In the genomic region with DNA sequence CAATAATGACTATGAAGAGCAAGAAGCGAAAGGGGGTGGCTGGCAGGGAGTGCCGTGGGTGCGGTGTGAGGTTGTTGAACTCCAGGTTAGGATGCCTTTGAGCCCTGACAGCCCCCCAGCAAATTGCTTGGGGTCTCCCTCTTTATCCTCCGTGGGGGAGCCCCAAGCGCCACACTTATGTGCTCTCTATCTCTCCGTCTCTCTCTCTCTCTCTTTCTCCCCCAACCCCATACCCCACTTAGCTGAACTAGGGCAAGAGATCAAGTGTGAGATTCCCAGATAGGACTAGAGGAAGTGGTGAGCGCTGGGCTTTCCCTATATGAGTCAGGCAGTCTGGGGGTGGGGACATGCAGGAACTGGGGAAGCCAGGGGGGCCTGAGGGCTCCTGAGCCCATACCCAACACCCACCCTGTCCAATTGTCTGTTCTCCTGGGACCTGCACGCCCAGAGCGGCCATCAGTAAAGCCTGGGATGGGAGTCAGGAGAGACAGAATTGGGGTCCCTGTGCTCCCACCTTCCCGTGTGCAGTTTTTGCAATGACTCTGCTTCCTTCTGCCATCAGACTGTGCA, we compare ENCODE assay signal across 1 cellular context.
A peak's percentile ranks its signal among the peaks of the same experiment; 100 is the strongest.
TF ChIP-seq lines count a peak whose summit lies in the region.

No MANE protein-coding gene starts in this region.

TF ChIP-seq in K562, 482 proteins besides CTCF, POLR2A, EP300 and RAD21 (continued from another document and continues in another):
- TF ChIP-seq RREB1 (CRISPR knock-in tag; IDR thresholded peaks at IDR 0.05), result no peak
- 0 out of 2 replicates have a peak, but pooled peaks have one; percentile 23 for TF ChIP-seq KDM2B (CRISPR knock-in tag; IDR thresholded peaks at IDR 0.05)
- no peak for TF ChIP-seq STAT5A (IDR thresholded peaks at IDR 0.05; ENCODE audit: borderline replicate concordance, low read length)
- no peak for TF ChIP-seq ZNF583 (CRISPR knock-in tag; IDR thresholded peaks at IDR 0.05)
- TF ChIP-seq BCOR (IDR thresholded peaks at IDR 0.05), result no peak
- TF ChIP-seq ELF4 (CRISPR knock-in tag; IDR thresholded peaks at IDR 0.05), result peak; percentile 68; the same call in 1 of the 2 replicates
- TF ChIP-seq ZNF280A (IDR thresholded peaks at IDR 0.05; ENCODE audit: low read depth, partially characterized antibody), result no peak
- TF ChIP-seq NFXL1 (CRISPR knock-in tag; IDR thresholded peaks at IDR 0.05), result no peak
- no peak for TF ChIP-seq MCM2 (IDR thresholded peaks at IDR 0.05; ENCODE audit: low read depth)
- no peak for TF ChIP-seq ZNF282 (CRISPR knock-in tag; IDR thresholded peaks at IDR 0.05)
- no peak for TF ChIP-seq BRD4 (IDR thresholded peaks at IDR 0.05)
- TF ChIP-seq ATF6 (CRISPR knock-in tag; IDR thresholded peaks at IDR 0.05), result no peak
- TF ChIP-seq NR2C2 (CRISPR knock-in tag; IDR thresholded peaks at IDR 0.05), result no peak
- no peak; the same call in 1 of the 2 replicates for TF ChIP-seq NR2C2 (tag; IDR thresholded peaks at IDR 0.05)
- no peak for TF ChIP-seq BRF1 (IDR thresholded peaks at IDR 0.05; ENCODE audit: borderline replicate concordance, extremely low read depth, insufficient read length)
- no peak for TF ChIP-seq IRF2 (CRISPR knock-in tag; IDR thresholded peaks at IDR 0.05)
- no peak for TF ChIP-seq MIER1 (IDR thresholded peaks at IDR 0.05; ENCODE audit: low read depth)
- TF ChIP-seq, protein P1, sequence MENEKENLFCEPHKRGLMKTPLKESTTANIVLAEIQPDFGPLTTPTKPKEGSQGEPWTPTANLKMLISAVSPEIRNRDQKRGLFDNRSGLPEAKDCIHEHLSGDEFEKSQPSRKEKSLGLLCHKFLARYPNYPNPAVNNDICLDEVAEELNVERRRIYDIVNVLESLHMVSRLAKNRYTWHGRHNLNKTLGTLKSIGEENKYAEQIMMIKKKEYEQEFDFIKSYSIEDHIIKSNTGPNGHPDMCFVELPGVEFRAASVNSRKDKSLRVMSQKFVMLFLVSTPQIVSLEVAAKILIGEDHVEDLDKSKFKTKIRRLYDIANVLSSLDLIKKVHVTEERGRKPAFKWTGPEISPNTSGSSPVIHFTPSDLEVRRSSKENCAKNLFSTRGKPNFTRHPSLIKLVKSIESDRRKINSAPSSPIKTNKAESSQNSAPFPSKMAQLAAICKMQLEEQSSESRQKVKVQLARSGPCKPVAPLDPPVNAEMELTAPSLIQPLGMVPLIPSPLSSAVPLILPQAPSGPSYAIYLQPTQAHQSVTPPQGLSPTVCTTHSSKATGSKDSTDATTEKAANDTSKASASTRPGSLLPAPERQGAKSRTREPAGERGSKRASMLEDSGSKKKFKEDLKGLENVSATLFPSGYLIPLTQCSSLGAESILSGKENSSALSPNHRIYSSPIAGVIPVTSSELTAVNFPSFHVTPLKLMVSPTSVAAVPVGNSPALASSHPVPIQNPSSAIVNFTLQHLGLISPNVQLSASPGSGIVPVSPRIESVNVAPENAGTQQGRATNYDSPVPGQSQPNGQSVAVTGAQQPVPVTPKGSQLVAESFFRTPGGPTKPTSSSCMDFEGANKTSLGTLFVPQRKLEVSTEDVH (IDR thresholded peaks at IDR 0.05; ENCODE audit: low read depth, partially characterized antibody), result no peak
- no peak for TF ChIP-seq PTRF (tag; IDR thresholded peaks at IDR 0.05)
- TF ChIP-seq, protein P2, sequence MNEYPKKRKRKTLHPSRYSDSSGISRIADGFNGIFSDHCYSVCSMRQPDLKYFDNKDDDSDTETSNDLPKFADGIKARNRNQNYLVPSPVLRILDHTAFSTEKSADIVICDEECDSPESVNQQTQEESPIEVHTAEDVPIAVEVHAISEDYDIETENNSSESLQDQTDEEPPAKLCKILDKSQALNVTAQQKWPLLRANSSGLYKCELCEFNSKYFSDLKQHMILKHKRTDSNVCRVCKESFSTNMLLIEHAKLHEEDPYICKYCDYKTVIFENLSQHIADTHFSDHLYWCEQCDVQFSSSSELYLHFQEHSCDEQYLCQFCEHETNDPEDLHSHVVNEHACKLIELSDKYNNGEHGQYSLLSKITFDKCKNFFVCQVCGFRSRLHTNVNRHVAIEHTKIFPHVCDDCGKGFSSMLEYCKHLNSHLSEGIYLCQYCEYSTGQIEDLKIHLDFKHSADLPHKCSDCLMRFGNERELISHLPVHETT (CRISPR knock-in tag; conservative IDR thresholded peaks at IDR 0.05 in 1 of 2, IDR thresholded peaks at IDR 0.05 in 1 of 2), result peak in 1 of 2 experiments; percentile 67; a peak in 1 of 4 replicates
- TF ChIP-seq NFE2 (IDR thresholded peaks at IDR 0.05; ENCODE audit: low read depth), result peak; percentile 18; the same call in 1 of the 2 replicates
- no peak for TF ChIP-seq ZNF318 (IDR thresholded peaks at IDR 0.05; ENCODE audit: borderline replicate concordance in 1 of 2, low read depth in 1 of 2)
- no peak for TF ChIP-seq ZNF778 (CRISPR knock-in tag; IDR thresholded peaks at IDR 0.05)
- no peak for TF ChIP-seq FOXP4 (CRISPR knock-in tag; IDR thresholded peaks at IDR 0.05; ENCODE audit: borderline replicate concordance)
